30 cellular contexts compared by ENCODE assay signal in genomic region chr7:133887459-133887858, GRCh38.
DNase-seq lines count a peak whose midpoint lies in the region; ATAC-seq and TF ChIP-seq lines count a peak whose summit lies in the region.
"Had no signal": no experiment of that assay in that cellular context is flagged by ENCODE, and none has a peak within 500 bp of the region (broad histone marks: within the 10 kb centered on the region; RNA-seq: fewer than 3 reads in every experiment).

No MANE protein-coding gene starts in this region.

- no peak overlapping the region for H3K9ac ChIP-seq in SK-N-SH
- H3K9ac ChIP-seq: KMS-11 had no signal

- H3K27ac ChIP-seq in A673 (ENCODE audit: low read depth, low read length, poor library complexity, severe bottlenecking), result no peak overlapping the region
- peak overlapping the region; percentile 3 to 91; a peak in 3 of 4 replicates for H3K27ac ChIP-seq in SK-N-SH (ENCODE audit: low read depth in 2 of 2, low read length in 1 of 2)
- H3K27ac ChIP-seq in aorta (ENCODE audit: low read depth in 1 of 2, low read length in 2 of 2), result no peak overlapping the region
- H3K27ac ChIP-seq: adrenal gland, colonic mucosa, heart right ventricle, KMS-11, psoas muscle, uterus had no signal

- no peak for ATAC-seq in aorta (ENCODE audit: low FRiP score)
- ATAC-seq in naive thymus-derived CD8-positive, alpha-beta T cell, result no peak
- no peak for ATAC-seq in HG03571 (IDR thresholded peaks at IDR 0.05; ENCODE audit: unreplicated experiment)
- ATAC-seq: activated CD8-positive, alpha-beta memory T cell treated with anti-CD3 and anti-CD28 coated beads, Interleukin-2, amount 10 ng/mL, durations not matched to agents 7 days and 5 days; activated T-cell treated with anti-CD3 and anti-CD28 coated beads, Interleukin-2, amount 50 U/mL, for 72 hours; heart right ventricle; psoas muscle had no signal

- WGBS in SK-N-SH (ENCODE audit: low lambda C conversion rate), result 36% methylated on average over 2 of the region's 2 CpGs
- 96% methylated on average over 2 of the region's 2 CpGs for WGBS in aorta, 2 donors

- H3K36me3 ChIP-seq in A673 (ENCODE audit: insufficient read depth, low read length, poor library complexity, severe bottlenecking), result no peaks in the 10 kb centered on the region
- H3K36me3 ChIP-seq in SK-N-SH (replicated peaks in 1 of 2; ENCODE audit: control insufficient read depth in 1 of 2, insufficient read depth in 2 of 2, low read length in 1 of 2), result no peaks in the 10 kb centered on the region
- H3K36me3 ChIP-seq in aorta (ENCODE audit: control insufficient read depth in 1 of 2, insufficient read depth in 2 of 2, low read length in 1 of 2), result no peaks in the 10 kb centered on the region
- H3K36me3 ChIP-seq: adrenal gland, colonic mucosa, heart right ventricle, uterus, WERI-Rb-1 had no signal

- no peaks in the 10 kb centered on the region for H3K27me3 Mint-ChIP-seq in naive thymus-derived CD8-positive, alpha-beta T cell
- H3K27me3 Mint-ChIP-seq: activated CD4-positive, alpha-beta T cell treated with anti-CD3 and anti-CD28 coated beads, Interleukin-2, amount 10 ng/mL, durations not matched to agents 24 days and 14 days; activated CD8-positive, alpha-beta memory T cell treated with anti-CD3 and anti-CD28 coated beads, Interleukin-2, amount 10 ng/mL, durations not matched to agents 7 days and 5 days; B cell; CD8-positive, alpha-beta memory T cell; stimulated activated naive CD8-positive, alpha-beta T cell treated with anti-CD3 and anti-CD28 coated beads, Interleukin-15, Interleukin-2, amounts not matched to agents 100 ng/mL and 50 ng/mL, for 24 hours had no signal

- H3K27ac Mint-ChIP-seq in naive thymus-derived CD8-positive, alpha-beta T cell, result no peak overlapping the region
- H3K27ac Mint-ChIP-seq: activated CD4-positive, alpha-beta T cell treated with anti-CD3 and anti-CD28 coated beads, Interleukin-2, amount 10 ng/mL, durations not matched to agents 24 days and 14 days; activated CD8-positive, alpha-beta memory T cell treated with anti-CD3 and anti-CD28 coated beads, Interleukin-2, amount 10 ng/mL, durations not matched to agents 7 days and 5 days; activated naive CD4-positive, alpha-beta T cell treated with anti-CD3 and anti-CD28 coated beads for 36 hours; activated T-cell treated with anti-CD3 and anti-CD28 coated beads, Interleukin-2, amount 50 U/mL, for 72 hours; B cell; CD8-positive, alpha-beta memory T cell; stimulated activated naive CD8-positive, alpha-beta T cell treated with anti-CD3 and anti-CD28 coated beads, Interleukin-15, Interleukin-2, amounts not matched to agents 100 ng/mL and 50 ng/mL, for 24 hours had no signal

- no peaks in the 10 kb centered on the region for H3K9me2 ChIP-seq in SK-N-SH

- H3K9me3 Mint-ChIP-seq in naive thymus-derived CD8-positive, alpha-beta T cell, result peaks cover 0 to 25% (median 10%) of the 10 kb centered on the region in 9 donors
- H3K9me3 Mint-ChIP-seq: activated T-cell treated with anti-CD3 and anti-CD28 coated beads, Interleukin-2, amount 50 U/mL, for 72 hours; stimulated activated naive CD8-positive, alpha-beta T cell treated with anti-CD3 and anti-CD28 coated beads, Interleukin-15, Interleukin-2, amounts not matched to agents 100 ng/mL and 50 ng/mL, for 24 hours had no signal

- BruUV-seq in A673 (replicated peaks; lab: Mats Ljungman, UMichigan), result no TSS peak

- DNase-seq in A673 (ENCODE audit: low spot score) (peak; percentile 3), HFF-Myc (ENCODE audit: extremely low read depth, low read depth) (peak; percentile 0), SK-N-SH (peak; percentile 29), iris pigment epithelial cell (ENCODE audit: low read depth) (peak; percentile 7), aorta (no peak)
- DNase-seq in naive thymus-derived CD8-positive, alpha-beta T cell, result no peak
- DNase-seq in stimulated activated CD4-positive, alpha-beta T cell treated with anti-CD3 and anti-CD28 coated beads, Interleukin-4, amount 100 ng/mL, for 1 hour, result no peak
- DNase-seq: activated CD4-positive, alpha-beta T cell treated with anti-CD3 and anti-CD28 coated beads, Interleukin-2, amount 10 ng/mL, durations not matched to agents 24 days and 14 days; activated CD8-positive, alpha-beta memory T cell treated with anti-CD3 and anti-CD28 coated beads, Interleukin-2, amount 10 ng/mL, durations not matched to agents 7 days and 5 days; activated naive CD4-positive, alpha-beta T cell treated with anti-CD3 and anti-CD28 coated beads for 36 hours; activated T-cell treated with anti-CD3 and anti-CD28 coated beads, Interleukin-2, amount 50 U/mL, for 72 hours; adrenal gland; CD8-positive, alpha-beta memory T cell; colonic mucosa; DMS153; effector memory CD4-positive, alpha-beta T cell; foreskin fibroblast; HCEC 1CT; heart right ventricle; mammary epithelial cell; NCI-H2081 treated with DMSO at 0.1 percent for 48 hours; NCI-H446; psoas muscle; T-helper 9 cell; uterus had no signal

- TF ChIP-seq CTCF in A673 (conservative IDR thresholded peaks at IDR 0.05; ENCODE audit: low read depth, low read length) (no peak), HFF-Myc (IDR thresholded peaks at IDR 0.05; ENCODE audit: low read depth, low read length, missing control alignments) (no peak), SK-N-SH (IDR thresholded peaks at IDR 0.05) (no peak)

- no peak overlapping the region for H3K4me2 ChIP-seq in SK-N-SH
- H3K4me2 ChIP-seq: KMS-11 had no signal

- H3K4me1 Mint-ChIP-seq in naive thymus-derived CD8-positive, alpha-beta T cell, result peaks cover 0 to 6% (median under 1%) of the 10 kb centered on the region in 4 donors
- H3K4me1 Mint-ChIP-seq: activated CD4-positive, alpha-beta T cell treated with anti-CD3 and anti-CD28 coated beads, Interleukin-2, amount 10 ng/mL, durations not matched to agents 24 days and 14 days; activated CD8-positive, alpha-beta memory T cell treated with anti-CD3 and anti-CD28 coated beads, Interleukin-2, amount 10 ng/mL, durations not matched to agents 7 days and 5 days; B cell; CD8-positive, alpha-beta memory T cell had no signal

- CTCF ChIA-PET in A673 (lab: Charles Lee) (no interaction called here), SK-N-SH (lab: Yijun Ruan, JAX) (interaction anchor here (1.0 to 1.3 kb wide), 3 partner anchors 13 to 129 kb away, joined by 3 to 5 read pairs (median 3); no protein-coding TSS in a partner anchor)

- no peaks in the 10 kb centered on the region for H4K20me1 ChIP-seq in SK-N-SH (ENCODE audit: insufficient read depth)

- POLR2A ChIA-PET in A673 (lab: Charles Lee; ENCODE audit: low non-redundant PET), result no interaction called here
- POLR2A ChIA-PET in SK-N-SH (lab: Yijun Ruan, JAX), result no interaction called here
- POLR2A ChIA-PET in naive thymus-derived CD8-positive, alpha-beta T cell (lab: Charles Lee), result no interaction called here

- H3K27me3 ChIP-seq in A673 (replicated peaks; ENCODE audit: insufficient read depth, low read depth, low read length, poor library complexity), result no peaks in the 10 kb centered on the region
- no peaks in the 10 kb centered on the region for H3K27me3 ChIP-seq in SK-N-SH (ENCODE audit: insufficient read depth)
- H3K27me3 ChIP-seq in aorta (ENCODE audit: control insufficient read depth in 1 of 2, insufficient read depth in 2 of 2, low read length in 1 of 2), result no peaks in the 10 kb centered on the region
- H3K27me3 ChIP-seq: adrenal gland, colonic mucosa, heart right ventricle, uterus had no signal

- intact Hi-C loops in A673 (cut with micrococcal nuclease; ENCODE audit: unreplicated experiment) (no loop called here), aorta (cut with DNase I) (no loop called here)

- no peak overlapping the region for H2AFZ ChIP-seq in SK-N-SH (ENCODE audit: low read depth)

- H3K4me3 Mint-ChIP-seq in naive thymus-derived CD8-positive, alpha-beta T cell, result no peak overlapping the region
- H3K4me3 Mint-ChIP-seq: activated CD4-positive, alpha-beta T cell treated with anti-CD3 and anti-CD28 coated beads, Interleukin-2, amount 10 ng/mL, durations not matched to agents 24 days and 14 days; activated CD8-positive, alpha-beta memory T cell treated with anti-CD3 and anti-CD28 coated beads, Interleukin-2, amount 10 ng/mL, durations not matched to agents 7 days and 5 days; activated naive CD4-positive, alpha-beta T cell treated with anti-CD3 and anti-CD28 coated beads for 36 hours; activated T-cell treated with anti-CD3 and anti-CD28 coated beads, Interleukin-2, amount 50 U/mL, for 72 hours; B cell; CD8-positive, alpha-beta memory T cell; stimulated activated naive CD8-positive, alpha-beta T cell treated with anti-CD3 and anti-CD28 coated beads, Interleukin-15, Interleukin-2, amounts not matched to agents 100 ng/mL and 50 ng/mL, for 24 hours had no signal

- no peak for TF ChIP-seq RAD21 in SK-N-SH (IDR thresholded peaks at IDR 0.05; ENCODE audit: low read length)

- H3K4me3 ChIP-seq in A673 (ENCODE audit: low read depth, low read length, poor library complexity, severe bottlenecking) (no peak overlapping the region), HFF-Myc (replicated peaks; ENCODE audit: low read depth, low read length) (no peak overlapping the region), SK-N-SH (ENCODE audit: low read depth in 2 of 2, low read length in 1 of 2) (no peak overlapping the region), aorta (ENCODE audit: low read length in 2 of 2) (no peak overlapping the region)
- H3K4me3 ChIP-seq: adrenal gland, colonic mucosa, heart right ventricle, psoas muscle, uterus had no signal

- no peaks in the 10 kb centered on the region for H3F3A ChIP-seq in SK-N-SH (replicated peaks; ENCODE audit: insufficient read depth)

- H3K79me2 ChIP-seq in SK-N-SH (ENCODE audit: insufficient read depth), result no peaks in the 10 kb centered on the region

- no peaks in the 10 kb centered on the region for H3K9me3 ChIP-seq in A673 (ENCODE audit: low read depth, low read length, poor library complexity, severe bottlenecking)
- no peaks in the 10 kb centered on the region for H3K9me3 ChIP-seq in SK-N-SH
- no peaks in the 10 kb centered on the region for H3K9me3 ChIP-seq in aorta (ENCODE audit: control insufficient read depth, low read length)
- H3K9me3 ChIP-seq: adrenal gland, colonic mucosa, uterus had no signal

- TF ChIP-seq EP300 in SK-N-SH (IDR thresholded peaks at IDR 0.05; ENCODE audit: borderline replicate concordance in 1 of 2, low read depth in 1 of 2, low read length in 1 of 2), result peak in 1 of 2 experiments; percentile 33; a peak in 1 of 4 replicates

- H3K4me1 ChIP-seq in A673 (ENCODE audit: insufficient read depth, low read length, poor library complexity, severe bottlenecking) (no peaks in the 10 kb centered on the region), SK-N-SH (ENCODE audit: control insufficient read depth in 1 of 2, insufficient read depth in 2 of 2, low read depth in 1 of 2, low read length in 1 of 2) (peaks cover 7 to 15% of the 10 kb centered on the region in 2 experiments; a peak in 3 of 4 replicates), aorta (ENCODE audit: control insufficient read depth in 1 of 2, insufficient read depth in 2 of 2, low read length in 2 of 2) (no peaks in the 10 kb centered on the region)
- H3K4me1 ChIP-seq: adrenal gland, colonic mucosa, psoas muscle, uterus had no signal

- peaks cover under 1 to 19% (median 10%) of the 10 kb centered on the region in 3 donors for H3K36me3 Mint-ChIP-seq in naive thymus-derived CD8-positive, alpha-beta T cell
- H3K36me3 Mint-ChIP-seq: activated CD8-positive, alpha-beta memory T cell treated with anti-CD3 and anti-CD28 coated beads, Interleukin-2, amount 10 ng/mL, durations not matched to agents 7 days and 5 days had no signal

TF ChIP-seq in SK-N-SH, 30 proteins besides CTCF, POLR2A, EP300 and RAD21 (continues in another document):
- peak; percentile 29; the same call in 1 of the 2 replicates for TF ChIP-seq FOSL2 (IDR thresholded peaks at IDR 0.05; ENCODE audit: borderline replicate concordance, low read depth)

Comparison
In these comparisons a context has a peak if more than half of its experiments do, and no peak if none do; other contexts are left out.
1. DNase-seq: peak in A673 (single experiment), HFF-Myc (single experiment), SK-N-SH (single experiment) and iris pigment epithelial cell (single experiment); none in aorta (0 of 2), naive thymus-derived CD8-positive, alpha-beta T cell (0 of 10) and stimulated activated CD4-positive, alpha-beta T cell treated with anti-CD3 and anti-CD28 coated beads, Interleukin-4, amount 100 ng/mL, for 1 hour (single experiment).
2. H3K27ac ChIP-seq: peak in SK-N-SH (2 of 2); none in A673 (single experiment) and aorta (0 of 2).